21 cellular contexts compared by ENCODE assay signal in genomic region chr9:137084526-137084925, GRCh38. TPM values are rescaled to one million over a fixed set of nuclear protein-coding genes. Genes with fewer than 3 reads are reported as not detected.
DNase-seq lines count a peak whose midpoint lies in the region; ATAC-seq and TF ChIP-seq lines count a peak whose summit lies in the region.
"Had no signal": no experiment of that assay in that cellular context is flagged by ENCODE, and none has a peak within 500 bp of the region (broad histone marks: within the 10 kb centered on the region; RNA-seq: fewer than 3 reads in every experiment).

No MANE protein-coding gene starts in this region.

- H3K27me3 Mint-ChIP-seq in MCF 10A (ENCODE audit: insufficient read depth, unreplicated experiment): no peaks in the 10 kb centered on the region
- no peaks in the 10 kb centered on the region for H3K27me3 Mint-ChIP-seq in stimulated activated naive B cell treated with anti-CD40 and anti-IgM and Interleukin-4, amounts not matched to agents 10 μg/mL and 1 μg/mL and 100 μg/mL, for 72 hours
- no peaks in the 10 kb centered on the region for H3K27me3 Mint-ChIP-seq in activated naive CD8-positive, alpha-beta T cell treated with anti-CD3 and anti-CD28 coated beads, Interleukin-2, amount 50 U/mL, for 24 hours
- H3K27me3 Mint-ChIP-seq: naive thymus-derived CD8-positive, alpha-beta T cell had no signal

- peaks cover 8% of the 10 kb centered on the region for H3K36me3 Mint-ChIP-seq in MCF 10A (ENCODE audit: insufficient read depth, unreplicated experiment)
- H3K36me3 Mint-ChIP-seq in stimulated activated naive B cell treated with anti-CD40 and anti-IgM and Interleukin-4, amounts not matched to agents 10 μg/mL and 1 μg/mL and 100 μg/mL, for 72 hours: peaks cover 24 to 32% of the 10 kb centered on the region in 2 donors
- peaks cover 5% of the 10 kb centered on the region for H3K36me3 Mint-ChIP-seq in activated naive CD8-positive, alpha-beta T cell treated with anti-CD3 and anti-CD28 coated beads, Interleukin-2, amount 50 U/mL, for 24 hours (ENCODE audit: low read depth)

- TF ChIP-seq EP300 in esophagus muscularis mucosa (IDR thresholded peaks at IDR 0.05): no peak

- H3K27me3 ChIP-seq in breast epithelium: no peaks in the 10 kb centered on the region
- H3K27me3 ChIP-seq in Panc1 (ENCODE audit: control insufficient read depth, insufficient read depth, low read length): no peaks in the 10 kb centered on the region
- peaks cover 0 to under 1% (median 0%) of the 10 kb centered on the region in 4 donors for H3K27me3 ChIP-seq in esophagus muscularis mucosa

- no TSS peak for BruUV-seq in MCF 10A (replicated peaks; lab: Mats Ljungman, UMichigan)
- no TSS peak for BruUV-seq in Panc1 (replicated peaks; lab: Mats Ljungman, UMichigan)

- H3K9me3 Mint-ChIP-seq in MCF 10A (ENCODE audit: unreplicated experiment): no peaks in the 10 kb centered on the region
- H3K9me3 Mint-ChIP-seq in stimulated activated naive B cell treated with anti-CD40 and anti-IgM and Interleukin-4, amounts not matched to agents 10 μg/mL and 1 μg/mL and 100 μg/mL, for 72 hours: no peaks in the 10 kb centered on the region
- no peaks in the 10 kb centered on the region for H3K9me3 Mint-ChIP-seq in activated naive CD8-positive, alpha-beta T cell treated with anti-CD3 and anti-CD28 coated beads, Interleukin-2, amount 50 U/mL, for 24 hours
- H3K9me3 Mint-ChIP-seq: naive thymus-derived CD8-positive, alpha-beta T cell had no signal

- in situ Hi-C loops in Panc1 (cut with HindIII; ENCODE audit: low pct_unique_long_range_greater_than_20kb, low sequenced_read_pairs): no loop called here

- ATAC-seq in Panc1: no peak
- no peak for ATAC-seq in stimulated activated naive B cell treated with anti-CD40 and anti-IgM and Interleukin-4, amounts not matched to agents 10 μg/mL and 1 μg/mL and 100 μg/mL, for 72 hours (replicated peaks)
- ATAC-seq in activated naive CD8-positive, alpha-beta T cell treated with anti-CD3 and anti-CD28 coated beads, Interleukin-2, amount 50 U/mL, for 24 hours: no peak
- ATAC-seq: activated CD4-positive, CD25-positive, alpha-beta regulatory T cell treated with anti-CD3 and anti-CD28 coated beads, Interleukin-2, amount 50 U/mL, for 24 hours; naive thymus-derived CD8-positive, alpha-beta T cell had no signal

- no peak for TF ChIP-seq CTCF in MCF 10A (IDR thresholded peaks at IDR 0.05; ENCODE audit: unreplicated experiment)
- TF ChIP-seq CTCF in breast epithelium (IDR thresholded peaks at IDR 0.05): no peak
- no peak for TF ChIP-seq CTCF in Panc1 (IDR thresholded peaks at IDR 0.05)
- no peak for TF ChIP-seq CTCF in esophagus muscularis mucosa (IDR thresholded peaks at IDR 0.05)

- CTCF ChIA-PET in MCF 10A (lab: Yijun Ruan, JAX): interaction anchor here (0.6 to 3.8 kb wide), 4 partner anchors 16 to 187 kb away, joined by 3 to 23 read pairs (median 6); no protein-coding TSS in a partner anchor
- CTCF ChIA-PET in Panc1 (lab: Charles Lee): no interaction called here

- POLR2A ChIA-PET in MCF 10A (lab: Yijun Ruan, JAX): interaction anchor here (0.8 to 2.9 kb wide), 9 partner anchors 9 to 156 kb away, joined by 3 to 16 read pairs (median 9); partner anchors contain the start of genes RNF224, SAPCD2, TPRN and TUBB4B
- POLR2A ChIA-PET in Panc1 (lab: Charles Lee): interaction anchor here (0.6 kb wide), 2 partner anchors 11 to 34 kb away, joined by 4 to 6 read pairs; no protein-coding TSS in a partner anchor

- H3K27ac Mint-ChIP-seq in MCF 10A (ENCODE audit: low read depth, unreplicated experiment): peak overlapping the region; percentile 89
- peak overlapping the region; percentile 9 for H3K27ac Mint-ChIP-seq in stimulated activated naive B cell treated with anti-CD40 and anti-IgM and Interleukin-4, amounts not matched to agents 10 μg/mL and 1 μg/mL and 100 μg/mL, for 72 hours
- H3K27ac Mint-ChIP-seq in activated naive CD8-positive, alpha-beta T cell treated with anti-CD3 and anti-CD28 coated beads, Interleukin-2, amount 50 U/mL, for 24 hours: no peak overlapping the region

- no peaks in the 10 kb centered on the region for H3K9me3 ChIP-seq in breast epithelium
- no peaks in the 10 kb centered on the region for H3K9me3 ChIP-seq in Panc1 (ENCODE audit: control insufficient read depth, insufficient read depth, low read depth, low read length)
- no peaks in the 10 kb centered on the region for H3K9me3 ChIP-seq in esophagus muscularis mucosa
- H3K9me3 ChIP-seq: thoracic aorta had no signal

- peaks cover 8% of the 10 kb centered on the region for H3K36me3 ChIP-seq in breast epithelium
- no peaks in the 10 kb centered on the region; the same call in 1 of the 2 replicates for H3K36me3 ChIP-seq in Panc1 (ENCODE audit: control insufficient read depth, insufficient read depth, low read length)
- peaks cover 6 to 49% (median 42%) of the 10 kb centered on the region in 4 donors for H3K36me3 ChIP-seq in esophagus muscularis mucosa
- H3K36me3 ChIP-seq: cardiac muscle cell had no signal

- DNase-seq in MCF 10A (ENCODE audit: unreplicated experiment): no peak
- DNase-seq in breast epithelium (ENCODE audit: low spot score in 2 of 2): no peak
- DNase-seq in Panc1 (ENCODE audit: low read depth, low spot score): no peak
- no peak for DNase-seq in esophagus muscularis mucosa (ENCODE audit: extremely low spot score)
- DNase-seq in stimulated activated naive B cell treated with anti-CD40 and anti-IgM and Interleukin-4, amounts not matched to agents 10 μg/mL and 1 μg/mL and 100 μg/mL, for 72 hours: no peak
- no peak for DNase-seq in NCI-H1436 (lab: John Stamatoyannopoulos, UW)
- DNase-seq in activated naive CD8-positive, alpha-beta T cell treated with anti-CD3 and anti-CD28 coated beads, Interleukin-2, amount 50 U/mL, for 24 hours: no peak
- no peak for DNase-seq in NCI-H2107 treated with DMSO at 0.1 percent for 48 hours (lab: John Stamatoyannopoulos, UW; ENCODE audit: unreplicated experiment)
- DNase-seq: DMS153; glutamatergic neuron; MV-4-11; naive thymus-derived CD8-positive, alpha-beta T cell; NCI-H2029; NCI-H524 had no signal

- H3K4me3 Mint-ChIP-seq in MCF 10A (ENCODE audit: unreplicated experiment): no peak overlapping the region
- H3K4me3 Mint-ChIP-seq in stimulated activated naive B cell treated with anti-CD40 and anti-IgM and Interleukin-4, amounts not matched to agents 10 μg/mL and 1 μg/mL and 100 μg/mL, for 72 hours: no peak overlapping the region
- no peak overlapping the region for H3K4me3 Mint-ChIP-seq in activated naive CD8-positive, alpha-beta T cell treated with anti-CD3 and anti-CD28 coated beads, Interleukin-2, amount 50 U/mL, for 24 hours

- peaks cover 3 to 14% of the 10 kb centered on the region in 2 donors for H3K4me1 ChIP-seq in breast epithelium
- H3K4me1 ChIP-seq in Panc1 (ENCODE audit: control insufficient read depth, insufficient read depth, low read length): peaks cover 40% of the 10 kb centered on the region
- peaks cover 19 to 64% (median 48%) of the 10 kb centered on the region in 4 donors for H3K4me1 ChIP-seq in esophagus muscularis mucosa

- H3K27ac ChIP-seq in breast epithelium: peak overlapping the region in 1 of 2 donors; percentile 74
- peak overlapping the region; percentile 23; the same call in 1 of the 2 replicates for H3K27ac ChIP-seq in Panc1 (ENCODE audit: low read length)
- peak overlapping the region in 3 of 4 donors; percentile 69 to 98 (median 74) for H3K27ac ChIP-seq in esophagus muscularis mucosa (replicated peaks in 1 of 4)
- H3K27ac ChIP-seq: cardiac muscle cell had no signal

- intact Hi-C loops in MCF 10A (cut with micrococcal nuclease): no loop called here
- intact Hi-C loops in breast epithelium (cut with DNase I; ENCODE audit: low total_unique reads): loop anchor here (5.0 kb wide), 1 partner anchor 277 kb away; the partner anchor contains the start of gene RABL6
- intact Hi-C loops in Panc1 (cut with micrococcal nuclease; ENCODE audit: unreplicated experiment): no loop called here
- intact Hi-C loops in esophagus muscularis mucosa (cut with DNase I): no loop called here

- 77% methylated on average over 3 of the region's 9 CpGs for WGBS in esophagus muscularis mucosa

- peaks cover 38% of the 10 kb centered on the region for H3K4me1 Mint-ChIP-seq in MCF 10A (ENCODE audit: insufficient read depth, unreplicated experiment)
- peaks cover 47 to 53% of the 10 kb centered on the region in 2 donors for H3K4me1 Mint-ChIP-seq in stimulated activated naive B cell treated with anti-CD40 and anti-IgM and Interleukin-4, amounts not matched to agents 10 μg/mL and 1 μg/mL and 100 μg/mL, for 72 hours
- H3K4me1 Mint-ChIP-seq in activated naive CD8-positive, alpha-beta T cell treated with anti-CD3 and anti-CD28 coated beads, Interleukin-2, amount 50 U/mL, for 24 hours: peaks cover 45% of the 10 kb centered on the region

- no peak overlapping the region for H3K4me3 ChIP-seq in breast epithelium
- H3K4me3 ChIP-seq in Panc1 (ENCODE audit: low read depth in 2 of 2, low read length in 2 of 2): no peak overlapping the region
- no peak overlapping the region for H3K4me3 ChIP-seq in esophagus muscularis mucosa
- H3K4me3 ChIP-seq: cardiac muscle cell, thoracic aorta had no signal

- no peak for TF ChIP-seq POLR2A in breast epithelium (IDR thresholded peaks at IDR 0.05)
- no peak for TF ChIP-seq POLR2A in esophagus muscularis mucosa (IDR thresholded peaks at IDR 0.05; ENCODE audit: low read depth)

RNA-seq across cellular contexts. Expression of gene MAN1B1, which starts 2.3 kb away (rescaled TPM):
- total RNA-seq in MCF 10A (2022) (46.5 and 49.1 TPM in 2 replicates), breast epithelium (10 to 100 TPM; 50.1 to 62.8 (median 50.8) TPM), Panc1 (2021; ENCODE audit: unreplicated experiment) (57.2 TPM), esophagus muscularis mucosa (10 to 100 TPM; 22.4 to 36.6 (median 27.0) TPM)
- 49.5 TPM for polyA plus RNA-seq in Panc1 (2012; ENCODE audit: insufficient read length)

RNA-seq across cellular contexts. Expression of gene UAP1L1, which starts 7.2 kb away (rescaled TPM):
- 1.0 and 3.7 TPM in 2 replicates for total RNA-seq in MCF 10A (2022)
- 10 to 100 TPM in 1 of 3 donors, 1 to 10 TPM in 2; 6.7 to 12.0 (median 6.9) TPM for total RNA-seq in breast epithelium
- total RNA-seq in Panc1 (2021; ENCODE audit: unreplicated experiment): 23.1 TPM
- polyA plus RNA-seq in Panc1 (2012; ENCODE audit: insufficient read length): 13.1 TPM
- 1 to 10 TPM; 3.6 to 5.8 (median 5.0) TPM for total RNA-seq in esophagus muscularis mucosa

RNA-seq across cellular contexts. Expression of gene SAPCD2, which starts 14.2 kb away (rescaled TPM):
- total RNA-seq in MCF 10A (2022) (5.7 and 15.7 TPM in 2 replicates), breast epithelium (1 to 10 TPM in 2 of 3 donors, under 1 TPM in 1; 0.96 to 2.9 (median 2.8) TPM), Panc1 (2021; ENCODE audit: unreplicated experiment) (18.4 TPM), esophagus muscularis mucosa (under 1 TPM in 3 of 4 donors, not detected in 1; 0.17 to 0.40 (median 0.26) TPM)
- 11.5 TPM for polyA plus RNA-seq in Panc1 (2012; ENCODE audit: insufficient read length)

RNA-seq across cellular contexts. Expression of gene DPP7, which starts 30.0 kb away (rescaled TPM):
- total RNA-seq in MCF 10A (2022): 139 and 157 TPM in 2 replicates
- 100 to 1,000 TPM; 115 to 137 (median 132) TPM for total RNA-seq in breast epithelium
- total RNA-seq in Panc1 (2021; ENCODE audit: unreplicated experiment): 236 TPM
- 290 TPM for polyA plus RNA-seq in Panc1 (2012; ENCODE audit: insufficient read length)
- total RNA-seq in esophagus muscularis mucosa: 100 to 1,000 TPM in 2 of 4 donors, 10 to 100 TPM in 2; 90.1 to 121 (median 104) TPM

RNA-seq across cellular contexts. Expression of gene ENTPD2, which starts 30.7 kb away (rescaled TPM):
- total RNA-seq in MCF 10A (2022) (13.4 and 31.5 TPM in 2 replicates), breast epithelium (1 to 10 TPM in 2 of 3 donors, under 1 TPM in 1; 0.16 to 6.7 (median 3.6) TPM), Panc1 (2021; ENCODE audit: unreplicated experiment) (2.8 TPM), esophagus muscularis mucosa (1 to 10 TPM in 2 of 4 donors, under 1 TPM in 2; 0.42 to 1.2 (median 1.0) TPM)
- polyA plus RNA-seq in Panc1 (2012; ENCODE audit: insufficient read length): 5.5 TPM
- total RNA-seq: A172; activated CD8-positive, alpha-beta memory T cell treated with anti-CD3 and anti-CD28 coated beads for 36 hours; cardiac muscle cell; naive thymus-derived CD8-positive, alpha-beta T cell; T-helper 2 cell treated with Interferon-gamma antibody and Interleukin-4, amounts not matched to agents 100 ng/mL and 5 ng/mL, for 36 hours had no signal
- polyA plus RNA-seq: cardiac muscle cell; CD14-positive monocyte; naive thymus-derived CD8-positive, alpha-beta T cell had no signal
